Comparison of ENCODE assay signal across 9 cellular contexts in genomic region chr10:132422931-132423813, GRCh38.
A peak's percentile ranks its signal among the peaks of the same experiment; 100 is the strongest.
DNase-seq lines count a peak whose midpoint lies in the region; ATAC-seq and TF ChIP-seq lines count a peak whose summit lies in the region.
"Had no signal": no experiment of that assay in that cellular context is flagged by ENCODE, and none has a peak within 500 bp of the region (broad histone marks: within the 10 kb centered on the region; RNA-seq: fewer than 3 reads in every experiment).

No MANE protein-coding gene starts in this region.

- peak overlapping the region; percentile 36 to 66 for H3K4me3 Mint-ChIP-seq in stimulated activated naive CD8-positive, alpha-beta T cell treated with anti-CD3 and anti-CD28 coated beads, Interleukin-15, amount 100 ng/mL, for 72 hours

- DNase-seq in NCI-H1436 treated with DMSO at 0.1 percent for 48 hours (lab: John Stamatoyannopoulos, UW): peak; percentile 22
- no peak for DNase-seq in NCI-H1436 (lab: John Stamatoyannopoulos, UW)
- DNase-seq in NOMO-1 treated with DMSO at 0.1 percent for 48 hours (lab: John Stamatoyannopoulos, UW; ENCODE audit: unreplicated experiment): peak; percentile 91
- peak; percentile 35 to 48 for DNase-seq in foreskin fibroblast
- no peak for DNase-seq in stimulated activated naive CD8-positive, alpha-beta T cell treated with anti-CD3 and anti-CD28 coated beads, Interleukin-15, amount 100 ng/mL, for 72 hours
- DNase-seq in OCI-M2 (lab: John Stamatoyannopoulos, UW; ENCODE audit: unreplicated experiment): no peak

- ATAC-seq in stimulated activated naive CD8-positive, alpha-beta T cell treated with anti-CD3 and anti-CD28 coated beads, Interleukin-15, amount 100 ng/mL, for 72 hours: peak; percentile 44
- ATAC-seq in GM19397 (IDR thresholded peaks at IDR 0.05; ENCODE audit: unreplicated experiment): no peak
- ATAC-seq in GM21381 (IDR thresholded peaks at IDR 0.05; ENCODE audit: unreplicated experiment): no peak
- ATAC-seq: pancreas had no signal

- no peaks in the 10 kb centered on the region for H3K27me3 Mint-ChIP-seq in stimulated activated naive CD8-positive, alpha-beta T cell treated with anti-CD3 and anti-CD28 coated beads, Interleukin-15, amount 100 ng/mL, for 72 hours

- peak overlapping the region; percentile 78 to 82 for H3K27ac Mint-ChIP-seq in stimulated activated naive CD8-positive, alpha-beta T cell treated with anti-CD3 and anti-CD28 coated beads, Interleukin-15, amount 100 ng/mL, for 72 hours

- H3K9me3 Mint-ChIP-seq in stimulated activated naive CD8-positive, alpha-beta T cell treated with anti-CD3 and anti-CD28 coated beads, Interleukin-15, amount 100 ng/mL, for 72 hours: no peaks in the 10 kb centered on the region

- TF ChIP-seq CTCF in foreskin fibroblast (IDR thresholded peaks at IDR 0.05; ENCODE audit: low read depth, low read length): no peak

- H3K4me1 Mint-ChIP-seq in stimulated activated naive CD8-positive, alpha-beta T cell treated with anti-CD3 and anti-CD28 coated beads, Interleukin-15, amount 100 ng/mL, for 72 hours: peaks cover 38% of the 10 kb centered on the region

- no peak overlapping the region for H3K4me3 ChIP-seq in foreskin fibroblast (ENCODE audit: low read depth in 1 of 2, low read length in 2 of 2)
- H3K4me3 ChIP-seq: pancreas had no signal

Comparison
In these comparisons a context has a peak if more than half of its experiments do, and no peak if none do; other contexts are left out.
1. DNase-seq: peak in NCI-H1436 treated with DMSO at 0.1 percent for 48 hours (single experiment), NOMO-1 treated with DMSO at 0.1 percent for 48 hours (single experiment) and foreskin fibroblast (2 of 2); none in NCI-H1436 (single experiment), stimulated activated naive CD8-positive, alpha-beta T cell treated with anti-CD3 and anti-CD28 coated beads, Interleukin-15, amount 100 ng/mL, for 72 hours (0 of 2) and OCI-M2 (single experiment).